Comparison of ENCODE assay signal across 8 cellular contexts in genomic region chr3:58414538-58415197, GRCh38. TPM values are rescaled to one million over a fixed set of nuclear protein-coding genes. Genes with fewer than 3 reads are reported as not detected.
DNase-seq lines count a peak whose midpoint lies in the region; ATAC-seq lines count a peak whose summit lies in the region.

No MANE protein-coding gene starts in this region.

- no peaks in the 10 kb centered on the region for H3K27me3 Mint-ChIP-seq in T-cell

- H3K4me1 Mint-ChIP-seq in T-cell: peaks cover 4 to 8% (median 7%) of the 10 kb centered on the region in 3 donors

- H3K27me3 ChIP-seq in MG63: no peaks in the 10 kb centered on the region

- no peaks in the 10 kb centered on the region for H3K9me3 ChIP-seq in MG63

- DNase-seq in activated CD4-positive, CD25-positive, alpha-beta regulatory T cell treated with anti-CD3 and anti-CD28 coated beads, Interleukin-2, amount 50 U/mL, for 16 hours (ENCODE audit: low read depth, low spot score): peak; percentile 12
- no peak for DNase-seq in activated CD4-positive, CD25-positive, alpha-beta regulatory T cell treated with anti-CD3 and anti-CD28 coated beads, Interleukin-2, amount 50 U/mL, for 72 hours
- peak; percentile 48 for DNase-seq in MG63
- peak in 28 of 34 experiments; percentile 7 to 51 (median 28) for DNase-seq in T-cell
- DNase-seq in caudate nucleus (lab: John Stamatoyannopoulos, UW): peak in 9 of 61 donors; percentile 16 to 45 (median 33)
- DNase-seq in kidney tubule cell (ENCODE audit: low spot score): peak; percentile 68
- peak; percentile 11 to 23 for DNase-seq in stimulated activated CD4-positive, alpha-beta T cell treated with anti-CD3 and anti-CD28 coated beads, Interleukin-4, amount 100 ng/mL, for 48 hours (ENCODE audit: low read depth in 2 of 2)

- H3K27ac Mint-ChIP-seq in T-cell: peak overlapping the region in 1 of 2 donors; percentile 39

- H3K36me3 ChIP-seq in MG63: peaks cover 6% of the 10 kb centered on the region

- no peaks in the 10 kb centered on the region for H3K9me3 Mint-ChIP-seq in T-cell

- no peak overlapping the region for H3K4me3 ChIP-seq in MG63

- no peak overlapping the region for H3K4me3 Mint-ChIP-seq in T-cell

- peaks cover 16% of the 10 kb centered on the region for H3K36me3 Mint-ChIP-seq in T-cell

- ATAC-seq in T-cell (replicated peaks in 1 of 4): peak; percentile 37 to 64 (median 58)
- no peak for ATAC-seq in GM18519 (IDR thresholded peaks at IDR 0.05; ENCODE audit: low FRiP score, unreplicated experiment)

- POLR2A ChIA-PET in T-cell (lab: Charles Lee): no interaction called here

- H3K27ac ChIP-seq in caudate nucleus (ENCODE audit: low read depth, low read length): peak overlapping the region; percentile 49

- CTCF ChIA-PET in T-cell (lab: Charles Lee): interaction anchor here (0.6 to 2.3 kb wide), 9 partner anchors 15 to 227 kb away, joined by 3 to 15 read pairs (median 4); partner anchors contain the start of genes HTD2 (in 1 of the 2), PXK (in 1 of the 2) and RPP14 (in 1 of the 2)

RNA-seq across cellular contexts. Expression of gene PDHB, which starts 19.0 kb away (rescaled TPM):
- 106 and 142 TPM in 2 replicates for total RNA-seq in MG63 (2014; rRNA removed; shearing (Covaris generic); ENCODE audit: low replicate concordance)
- 10 to 100 TPM; 27.0 to 54.2 (median 49.2) TPM for total RNA-seq in T-cell
